ENCODE assay signal across 20 cellular contexts in genomic region chr5:1039210-1039548, GRCh38. TPM values are rescaled to one million over a fixed set of nuclear protein-coding genes. Genes with fewer than 3 reads are reported as not detected.
DNase-seq lines count a peak whose midpoint lies in the region; ATAC-seq and TF ChIP-seq lines count a peak whose summit lies in the region.
"Had no signal": no experiment of that assay in that cellular context is flagged by ENCODE, and none has a peak within 500 bp of the region (broad histone marks: within the 10 kb centered on the region; RNA-seq: fewer than 3 reads in every experiment).

No MANE protein-coding gene starts in this region.

- H3K9me3 Mint-ChIP-seq in osteocyte (ENCODE audit: unreplicated experiment) = peaks cover 30% of the 10 kb centered on the region

- ATAC-seq in left ventricle myocardium superior (no peak), left cardiac atrium (no peak), lower lobe of right lung (no peak)
- ATAC-seq: GM12878 had no signal

- WGBS in suprapubic skin = 84% methylated on average over 16 of the region's 16 CpGs

- H3K36me3 ChIP-seq in lower lobe of right lung (peaks cover 4% of the 10 kb centered on the region), suprapubic skin (no peaks in the 10 kb centered on the region)
- H3K36me3 ChIP-seq: BE2C had no signal

- TF ChIP-seq POLR2A in suprapubic skin (IDR thresholded peaks at IDR 0.05) = no peak

- no peaks in the 10 kb centered on the region for H3K36me3 Mint-ChIP-seq in osteocyte (ENCODE audit: unreplicated experiment)
- H3K36me3 Mint-ChIP-seq: CD4-positive, CD25-positive, alpha-beta regulatory T cell had no signal

- intact Hi-C loops in left ventricle myocardium superior (cut with micrococcal nuclease) = no loop called here
- intact Hi-C loops in left cardiac atrium (cut with DNase I) = no loop called here
- intact Hi-C loops in lower lobe of right lung (cut with DNase I) = no loop called here

- no peaks in the 10 kb centered on the region for H3K27me3 Mint-ChIP-seq in osteocyte (ENCODE audit: unreplicated experiment)
- H3K27me3 Mint-ChIP-seq: CD4-positive, CD25-positive, alpha-beta regulatory T cell had no signal

- peak; percentile 20 for DNase-seq in left ventricle myocardium superior
- no peak for DNase-seq in left cardiac atrium
- peak; percentile 37 for DNase-seq in lower lobe of right lung
- DNase-seq in suprapubic skin (ENCODE audit: low spot score in 2 of 2) = peak; percentile 53 to 56
- no peak for DNase-seq in activated T-cell treated with anti-CD3 and anti-CD28 coated beads, Interleukin-2, amount 50 U/mL, for 48 hours
- DNase-seq in activated T-cell treated with anti-CD3 and anti-CD28 coated beads, Interleukin-2, amount 50 U/mL, for 1 hour = no peak
- no peak for DNase-seq in osteocyte (ENCODE audit: extremely low spot score, unreplicated experiment)
- DNase-seq: ACHN; BE2C; C1 segment of cervical spinal cord; CD4-positive, CD25-positive, alpha-beta regulatory T cell; COR-L47; DMS 273 treated with DMSO at 0.1 percent for 48 hours; DMS53; DND-41; EL; GM23248; HCEC 1CT had no signal

- H3K4me1 Mint-ChIP-seq in osteocyte (ENCODE audit: unreplicated experiment) = no peaks in the 10 kb centered on the region

- H3K9me3 ChIP-seq in lower lobe of right lung (no peaks in the 10 kb centered on the region), suprapubic skin (no peaks in the 10 kb centered on the region)

- no peak for TF ChIP-seq EP300 in suprapubic skin (IDR thresholded peaks at IDR 0.05)

- no peak overlapping the region for H3K4me3 ChIP-seq in lower lobe of right lung
- H3K4me3 ChIP-seq in suprapubic skin = no peak overlapping the region
- H3K4me3 ChIP-seq: GM12878, GM23248 had no signal

- H3K4me3 Mint-ChIP-seq in osteocyte (ENCODE audit: unreplicated experiment) = no peak overlapping the region
- H3K4me3 Mint-ChIP-seq: CD4-positive, CD25-positive, alpha-beta regulatory T cell; CD8-positive, alpha-beta memory T cell had no signal

- H3K27ac ChIP-seq in lower lobe of right lung (no peak overlapping the region), suprapubic skin (no peak overlapping the region)
- H3K27ac ChIP-seq: GM23248 had no signal

- no peaks in the 10 kb centered on the region for H3K27me3 ChIP-seq in lower lobe of right lung (ENCODE audit: low read depth)
- H3K27me3 ChIP-seq in suprapubic skin = no peaks in the 10 kb centered on the region
- H3K27me3 ChIP-seq: BE2C had no signal

- H3K4me1 ChIP-seq in lower lobe of right lung (no peaks in the 10 kb centered on the region), suprapubic skin (no peaks in the 10 kb centered on the region)
- H3K4me1 ChIP-seq: BE2C had no signal

- H3K27ac Mint-ChIP-seq in osteocyte (ENCODE audit: unreplicated experiment) = no peak overlapping the region
- H3K27ac Mint-ChIP-seq: CD8-positive, alpha-beta memory T cell had no signal

- no peak for TF ChIP-seq CTCF in lower lobe of right lung (IDR thresholded peaks at IDR 0.05)
- no peak for TF ChIP-seq CTCF in suprapubic skin (IDR thresholded peaks at IDR 0.05)
- no peak for TF ChIP-seq CTCF in osteocyte (IDR thresholded peaks at IDR 0.05)

RNA-seq across cellular contexts. Expression of gene NKD2, which starts 30.6 kb away (rescaled TPM):
- total RNA-seq in left ventricle myocardium superior (3.4 TPM), left cardiac atrium (10 to 100 TPM in 1 of 2 donors, 1 to 10 TPM in 1; 4.4 to 10.4 TPM), lower lobe of right lung (24.1 TPM), suprapubic skin (10 to 100 TPM in 2 of 4 donors, 1 to 10 TPM in 2; 7.9 to 13.0 (median 10.6) TPM), osteocyte (not detected in 2 replicates)
- total RNA-seq: CD4-positive, CD25-positive, alpha-beta regulatory T cell; GM23248 had no signal

Comparison
In these comparisons a context has a peak if more than half of its experiments do, and no peak if none do; other contexts are left out.
1. DNase-seq: peak in left ventricle myocardium superior (single experiment), lower lobe of right lung (single experiment) and suprapubic skin (2 of 2); none in left cardiac atrium (single experiment), activated T-cell treated with anti-CD3 and anti-CD28 coated beads, Interleukin-2, amount 50 U/mL, for 48 hours (0 of 2), activated T-cell treated with anti-CD3 and anti-CD28 coated beads, Interleukin-2, amount 50 U/mL, for 1 hour (single experiment) and osteocyte (single experiment).